Comparison of ENCODE assay signal across 17 cellular contexts in genomic region chr16:8907096-8907495, GRCh38. TPM values are rescaled to one million over a fixed set of nuclear protein-coding genes. Genes with fewer than 3 reads are reported as not detected.
DNase-seq lines count a peak whose midpoint lies in the region; ATAC-seq and TF ChIP-seq lines count a peak whose summit lies in the region.
"Had no signal": no experiment of that assay in that cellular context is flagged by ENCODE, and none has a peak within 500 bp of the region (broad histone marks: within the 10 kb centered on the region; RNA-seq: fewer than 3 reads in every experiment).

No MANE protein-coding gene starts in this region.

- 77% methylated on average over 4 of the region's 4 CpGs for WGBS in mammary epithelial cell (ENCODE audit: low coverage, missing lambda C conversion rate)

- H3K4me1 Mint-ChIP-seq in MCF 10A (ENCODE audit: insufficient read depth, unreplicated experiment): no peaks in the 10 kb centered on the region
- H3K4me1 Mint-ChIP-seq in activated T-helper 17 cell treated with anti-CD3 and anti-CD28 coated beads, Interleukin-2, amount 50 U/mL, for 72 hours: peaks cover 25% of the 10 kb centered on the region

- POLR2A ChIA-PET in MCF 10A (lab: Yijun Ruan, JAX): no interaction called here

- H3K9me3 ChIP-seq in mammary epithelial cell (replicated peaks; ENCODE audit: insufficient read depth, low read length): no peaks in the 10 kb centered on the region

- H3K36me3 Mint-ChIP-seq in MCF 10A (ENCODE audit: insufficient read depth, unreplicated experiment): peaks cover 84% of the 10 kb centered on the region
- H3K36me3 Mint-ChIP-seq in activated T-helper 17 cell treated with anti-CD3 and anti-CD28 coated beads, Interleukin-2, amount 50 U/mL, for 72 hours (ENCODE audit: low read depth): peaks cover 99% of the 10 kb centered on the region

- H3K27ac ChIP-seq in mammary epithelial cell (ENCODE audit: insufficient read depth, low read depth, low read length): no peak overlapping the region

- H3K4me3 Mint-ChIP-seq in MCF 10A (ENCODE audit: unreplicated experiment): no peak overlapping the region
- H3K4me3 Mint-ChIP-seq in activated T-helper 17 cell treated with anti-CD3 and anti-CD28 coated beads, Interleukin-2, amount 50 U/mL, for 72 hours: no peak overlapping the region
- H3K4me3 Mint-ChIP-seq: H9 had no signal

- dilution Hi-C loops in mammary epithelial cell (cut with HindIII; ENCODE audit: low sequenced_read_pairs): no loop called here

- H3K36me3 ChIP-seq in mammary epithelial cell (ENCODE audit: insufficient read depth, low read length): peaks cover 46% of the 10 kb centered on the region

- no peaks in the 10 kb centered on the region for H3K9me3 Mint-ChIP-seq in MCF 10A (ENCODE audit: unreplicated experiment)
- H3K9me3 Mint-ChIP-seq in activated T-helper 17 cell treated with anti-CD3 and anti-CD28 coated beads, Interleukin-2, amount 50 U/mL, for 72 hours: no peaks in the 10 kb centered on the region
- H3K9me3 Mint-ChIP-seq: H9 had no signal

- peaks cover 18% of the 10 kb centered on the region for H3K79me2 ChIP-seq in mammary epithelial cell (ENCODE audit: insufficient read depth, low read length)

- H3K4me2 ChIP-seq in mammary epithelial cell (ENCODE audit: insufficient read depth, low read depth, low read length): no peak overlapping the region

- H3K27ac Mint-ChIP-seq in MCF 10A (ENCODE audit: low read depth, unreplicated experiment): peak overlapping the region; percentile 7
- H3K27ac Mint-ChIP-seq in activated T-helper 17 cell treated with anti-CD3 and anti-CD28 coated beads, Interleukin-2, amount 50 U/mL, for 72 hours: peak overlapping the region; percentile 43

- no peak overlapping the region for H3K4me3 ChIP-seq in mammary epithelial cell (replicated peaks in 1 of 3; ENCODE audit: insufficient read depth in 1 of 3, low read depth in 2 of 3, low read length in 3 of 3)

- no peak for ATAC-seq in activated T-helper 17 cell treated with anti-CD3 and anti-CD28 coated beads, Interleukin-2, amount 50 U/mL, for 72 hours (replicated peaks)
- ATAC-seq in left lobe of liver (peak; percentile 19), HG02938 (IDR thresholded peaks at IDR 0.05; ENCODE audit: unreplicated experiment) (no peak)

- TF ChIP-seq CTCF in MCF 10A (IDR thresholded peaks at IDR 0.05; ENCODE audit: unreplicated experiment) (no peak), mammary epithelial cell (conservative IDR thresholded peaks at IDR 0.05 in 1 of 2, IDR thresholded peaks at IDR 0.05 in 1 of 2; ENCODE audit: extremely low read depth in 1 of 2, insufficient read depth in 1 of 2, low read depth in 1 of 2, low read length in 2 of 2) (no peak)

- H3K27me3 ChIP-seq in mammary epithelial cell (ENCODE audit: insufficient read depth, low read length): no peaks in the 10 kb centered on the region

- intact Hi-C loops in MCF 10A (cut with micrococcal nuclease) (no loop called here), mammary epithelial cell (cut with micrococcal nuclease) (no loop called here)

- H3K27me3 Mint-ChIP-seq in MCF 10A (ENCODE audit: insufficient read depth, unreplicated experiment): no peaks in the 10 kb centered on the region
- H3K27me3 Mint-ChIP-seq in activated T-helper 17 cell treated with anti-CD3 and anti-CD28 coated beads, Interleukin-2, amount 50 U/mL, for 72 hours: no peaks in the 10 kb centered on the region

- H3K4me1 ChIP-seq in mammary epithelial cell (ENCODE audit: insufficient read depth, low read length): no peaks in the 10 kb centered on the region

- no peaks in the 10 kb centered on the region for H4K20me1 ChIP-seq in mammary epithelial cell (ENCODE audit: insufficient read depth, low read length)

- no peak overlapping the region for H3K9ac ChIP-seq in mammary epithelial cell (ENCODE audit: insufficient read depth, low read length)

- in situ Hi-C loops in mammary epithelial cell (cut with MboI; ENCODE audit: low sequenced_read_pairs in 2 of 2): no loop called here

- CTCF ChIA-PET in MCF 10A (lab: Yijun Ruan, JAX) (interaction anchor here (0.5 to 2.9 kb wide), 4 partner anchors 102 to 348 kb away, joined by 3 to 17 read pairs (median 4); no protein-coding TSS in a partner anchor), mammary epithelial cell (lab: Charles Lee; ENCODE audit: low non-redundant PET) (no interaction called here)

- no TSS peak for BruUV-seq in MCF 10A (replicated peaks; lab: Mats Ljungman, UMichigan)
- BruUV-seq in mammary epithelial cell (replicated peaks; lab: Mats Ljungman, UMichigan): no TSS peak

- no peak for DNase-seq in MCF 10A (ENCODE audit: unreplicated experiment)
- no peak for DNase-seq in mammary epithelial cell
- no peak for DNase-seq in left lobe of liver (ENCODE audit: low spot score)
- no peak for DNase-seq in DMS153 (lab: John Stamatoyannopoulos, UW)
- DNase-seq in NCI-H2029 treated with DMSO at 0.1 percent for 48 hours (lab: John Stamatoyannopoulos, UW): no peak
- DNase-seq: DMS 273 treated with DMSO at 0.1 percent for 48 hours, EL, H9, NCI-H1417, NCI-H1930, NCI-H2171 treated with DMSO at 0.1 percent for 48 hours, NCI-H774, SHP77 had no signal

- no peak overlapping the region for H2AFZ ChIP-seq in mammary epithelial cell (ENCODE audit: low read depth, low read length)

RNA-seq across cellular contexts. Expression of gene LITAFD, which starts 24.9 kb away (rescaled TPM):
- total RNA-seq in MCF 10A (2022) (not detected in 2 replicates), mammary epithelial cell (not detected), left lobe of liver (not detected)
- not detected for polyA plus RNA-seq in mammary epithelial cell
- not detected for polyA minus RNA-seq in mammary epithelial cell
- not detected for total RNA-seq in activated T-helper 17 cell treated with anti-CD3 and anti-CD28 coated beads, Interleukin-2, amount 50 U/mL, for 72 hours
- total RNA-seq: H9, LHCN-M2 had no signal
- polyA plus RNA-seq: BJ had no signal

RNA-seq across cellular contexts. Expression of gene CARHSP1, which starts 38.3 kb away (rescaled TPM):
- total RNA-seq in MCF 10A (2022) (23.9 and 27.8 TPM in 2 replicates), mammary epithelial cell (10 to 100 TPM; 50.2 to 51.7 TPM), left lobe of liver (62.5 TPM)
- polyA plus RNA-seq in mammary epithelial cell: 64.3 TPM
- polyA minus RNA-seq in mammary epithelial cell: 37.8 TPM
- 100 to 1,000 TPM in 1 of 2 donors, 10 to 100 TPM in 1; 98.6 to 115 TPM for total RNA-seq in activated T-helper 17 cell treated with anti-CD3 and anti-CD28 coated beads, Interleukin-2, amount 50 U/mL, for 72 hours

RNA-seq across cellular contexts. Expression of gene USP7, which starts 56.6 kb away (rescaled TPM):
- total RNA-seq in MCF 10A (2022) (81.2 and 108 TPM in 2 replicates), mammary epithelial cell (100 to 1,000 TPM in 1 of 2 donors, 10 to 100 TPM in 1; 52.7 to 113 TPM), left lobe of liver (44.3 TPM)
- polyA plus RNA-seq in mammary epithelial cell: 14.8 TPM
- polyA minus RNA-seq in mammary epithelial cell: 431 TPM
- total RNA-seq in activated T-helper 17 cell treated with anti-CD3 and anti-CD28 coated beads, Interleukin-2, amount 50 U/mL, for 72 hours: 100 to 1,000 TPM; 157 to 181 TPM
